In genomic region chr1:87495147-87495546, GRCh38 we compare ENCODE assay signal across 1 cellular context.
TF ChIP-seq lines count a peak whose summit lies in the region.

No MANE protein-coding gene starts in this region.

TF ChIP-seq in Ishikawa, 13 proteins besides CTCF, POLR2A, EP300 and RAD21 (continued from another document):
- peak; percentile 13; the same call in 1 of the 2 replicates for TF ChIP-seq USF1 (IDR thresholded peaks at IDR 0.05)
TF ChIP-seq in Ishikawa: peak in this region for 1.
